Comparison of ENCODE assay signal across 8 cellular contexts in genomic region chr12:92466391-92467305, GRCh38.
DNase-seq lines count a peak whose midpoint lies in the region; ATAC-seq and TF ChIP-seq lines count a peak whose summit lies in the region.

No MANE protein-coding gene starts in this region.

- no peak for TF ChIP-seq CTCF in AG04450 (IDR thresholded peaks at IDR 0.05; ENCODE audit: low read depth, low read length)
- no peak for TF ChIP-seq CTCF in activated B cell treated with CpG ODN at 0.5 μM for 24 hours (IDR thresholded peaks at IDR 0.05)

- peak; percentile 52 for ATAC-seq in GM19324 (IDR thresholded peaks at IDR 0.05; ENCODE audit: low FRiP score, unreplicated experiment)
- peak; percentile 26 for ATAC-seq in HG03378 (IDR thresholded peaks at IDR 0.05; ENCODE audit: unreplicated experiment)
- peak; percentile 74 for ATAC-seq in activated B cell treated with CpG ODN at 0.5 μM for 24 hours (ENCODE audit: low read depth)
- ATAC-seq in activated CD8-positive, alpha-beta memory T cell treated with anti-CD3 and anti-CD28 coated beads, Interleukin-2, amount 10 ng/mL, durations not matched to agents 7 days and 5 days = no peak

- DNase-seq in AG04450 (ENCODE audit: low read depth, low spot score) (no peak), activated B cell treated with CpG ODN at 0.5 μM for 24 hours (peak; percentile 51), mucosa of gallbladder (ENCODE audit: low spot score) (peak; percentile 25), islet precursor cell (no peak)
- no peak for DNase-seq in stimulated activated CD4-positive, alpha-beta T cell treated with anti-CD3 and anti-CD28 coated beads, Interleukin-15, amount 100 ng/mL, for 24 hours
- DNase-seq in activated CD8-positive, alpha-beta memory T cell treated with anti-CD3 and anti-CD28 coated beads, Interleukin-2, amount 10 ng/mL, durations not matched to agents 7 days and 5 days = no peak

- H3K27ac Mint-ChIP-seq in activated B cell treated with CpG ODN at 0.5 μM for 24 hours = peak overlapping the region; percentile 99
- no peak overlapping the region for H3K27ac Mint-ChIP-seq in activated CD8-positive, alpha-beta memory T cell treated with anti-CD3 and anti-CD28 coated beads, Interleukin-2, amount 10 ng/mL, durations not matched to agents 7 days and 5 days

- peaks cover 94% of the 10 kb centered on the region for H3K4me1 Mint-ChIP-seq in activated B cell treated with CpG ODN at 0.5 μM for 24 hours
- H3K4me1 Mint-ChIP-seq in activated CD8-positive, alpha-beta memory T cell treated with anti-CD3 and anti-CD28 coated beads, Interleukin-2, amount 10 ng/mL, durations not matched to agents 7 days and 5 days = peaks cover 16% of the 10 kb centered on the region

- POLR2A ChIA-PET in AG04450 (lab: Yijun Ruan, JAX) (interaction anchor here (1.1 kb wide), 1 partner anchor 322 kb away, joined by 6 read pairs; the partner anchor contains the start of gene BTG1), activated B cell treated with CpG ODN at 0.5 μM for 24 hours (lab: Charles Lee) (interaction anchor here (0.6 to 11.5 kb wide), 23 partner anchors 20 to 329 kb away, joined by 3 to 269 read pairs (median 7); partner anchors contain the start of gene BTG1)

- H3K4me3 Mint-ChIP-seq in activated B cell treated with CpG ODN at 0.5 μM for 24 hours = peak overlapping the region; percentile 93
- H3K4me3 Mint-ChIP-seq in activated CD8-positive, alpha-beta memory T cell treated with anti-CD3 and anti-CD28 coated beads, Interleukin-2, amount 10 ng/mL, durations not matched to agents 7 days and 5 days = no peak overlapping the region

- no peaks in the 10 kb centered on the region for H3K9me3 ChIP-seq in AG04450 (ENCODE audit: control insufficient read depth, insufficient read depth, low read length)

- CTCF ChIA-PET in AG04450 (lab: Charles Lee) (no interaction called here), activated B cell treated with CpG ODN at 0.5 μM for 24 hours (lab: Charles Lee) (interaction anchor here (0.6 to 1.7 kb wide), 5 partner anchors 21 to 323 kb away, joined by 3 to 5 read pairs (median 3); no protein-coding TSS in a partner anchor)
- CTCF ChIA-PET in activated CD8-positive, alpha-beta memory T cell treated with anti-CD3 and anti-CD28 coated beads, Interleukin-2, amount 10 ng/mL, durations not matched to agents 7 days and 5 days (lab: Charles Lee) = no interaction called here

- no peaks in the 10 kb centered on the region for H3K9me3 Mint-ChIP-seq in activated B cell treated with CpG ODN at 0.5 μM for 24 hours
- H3K9me3 Mint-ChIP-seq in activated CD8-positive, alpha-beta memory T cell treated with anti-CD3 and anti-CD28 coated beads, Interleukin-2, amount 10 ng/mL, durations not matched to agents 7 days and 5 days (ENCODE audit: low read depth) = no peaks in the 10 kb centered on the region

- H3K27me3 ChIP-seq in AG04450 (ENCODE audit: control insufficient read depth, insufficient read depth, low read length) = no peaks in the 10 kb centered on the region

- H3K36me3 Mint-ChIP-seq in activated B cell treated with CpG ODN at 0.5 μM for 24 hours (ENCODE audit: low read depth) = peaks cover 21% of the 10 kb centered on the region
- H3K36me3 Mint-ChIP-seq in activated CD8-positive, alpha-beta memory T cell treated with anti-CD3 and anti-CD28 coated beads, Interleukin-2, amount 10 ng/mL, durations not matched to agents 7 days and 5 days = peaks cover 3% of the 10 kb centered on the region

- H3K27me3 Mint-ChIP-seq in activated B cell treated with CpG ODN at 0.5 μM for 24 hours = no peaks in the 10 kb centered on the region
- H3K27me3 Mint-ChIP-seq in activated CD8-positive, alpha-beta memory T cell treated with anti-CD3 and anti-CD28 coated beads, Interleukin-2, amount 10 ng/mL, durations not matched to agents 7 days and 5 days = no peaks in the 10 kb centered on the region

- intact Hi-C loops in activated B cell treated with CpG ODN at 0.5 μM for 24 hours (cut with micrococcal nuclease) = loop anchor here (1.0 to 10.0 kb wide), 8 partner anchors 21 to 1082 kb away; no protein-coding TSS in a partner anchor

- H3K4me3 ChIP-seq in AG04450 (ENCODE audit: low read depth, low read length) = peak overlapping the region; percentile 38

- H3K27ac ChIP-seq in AG04450 (ENCODE audit: low read depth, low read length) = peak overlapping the region; percentile 49

Comparison
In these comparisons a context has a peak if more than half of its experiments do, and no peak if none do; other contexts are left out.
1. DNase-seq: peak in activated B cell treated with CpG ODN at 0.5 μM for 24 hours (single experiment) and mucosa of gallbladder (single experiment); none in AG04450 (single experiment), stimulated activated CD4-positive, alpha-beta T cell treated with anti-CD3 and anti-CD28 coated beads, Interleukin-15, amount 100 ng/mL, for 24 hours (single experiment), activated CD8-positive, alpha-beta memory T cell treated with anti-CD3 and anti-CD28 coated beads, Interleukin-2, amount 10 ng/mL, durations not matched to agents 7 days and 5 days (single experiment) and islet precursor cell (single experiment).